In genomic region chr18:3526421-3527354, GRCh38 we compare ENCODE assay signal across 8 cellular contexts.
DNase-seq lines count a peak whose midpoint lies in the region; ATAC-seq, FAIRE-seq and TF ChIP-seq lines count a peak whose summit lies in the region.

No MANE protein-coding gene starts in this region.

- H3K4me3 Mint-ChIP-seq in CD8-positive, alpha-beta memory T cell, result peak overlapping the region; percentile 31 to 90 (median 77)

- intact Hi-C loops in left cardiac atrium (cut with DNase I) (no loop called here), kidney (cut with DNase I) (no loop called here), sigmoid colon (cut with DNase I) (no loop called here)

- H3K27me3 ChIP-seq in CD8-positive, alpha-beta memory T cell (ENCODE audit: insufficient read depth, low read length, poor library complexity, severe bottlenecking), result no peaks in the 10 kb centered on the region
- H3K27me3 ChIP-seq in HUES48 (ENCODE audit: control insufficient read depth, insufficient read depth, low read length) (no peaks in the 10 kb centered on the region), sigmoid colon (no peaks in the 10 kb centered on the region)

- peak overlapping the region; percentile 26 for H3K4me3 ChIP-seq in CD8-positive, alpha-beta memory T cell (ENCODE audit: low read length)
- H3K4me3 ChIP-seq in HUES48 (ENCODE audit: low read depth, low read length) (peak overlapping the region; percentile 0; the same call in 1 of the 2 replicates), kidney (ENCODE audit: low read length in 2 of 2) (no peak overlapping the region), sigmoid colon (no peak overlapping the region)

- DNase-seq in CD8-positive, alpha-beta memory T cell, result no peak
- peak; percentile 64 for DNase-seq in RPMI8226
- no peak for DNase-seq in left cardiac atrium
- DNase-seq in substantia nigra (lab: John Stamatoyannopoulos, UW), result peak in 17 of 49 donors; percentile 1 to 55 (median 12)
- no peak for DNase-seq in kidney
- DNase-seq in sigmoid colon, result no peak

- no peak for FAIRE-seq in kidney (lab: Jason Lieb, UNC)

- no peaks in the 10 kb centered on the region for H3K9me3 ChIP-seq in CD8-positive, alpha-beta memory T cell (ENCODE audit: low read length)
- H3K9me3 ChIP-seq in HUES48 (ENCODE audit: control insufficient read depth, insufficient read depth, low read length), result peaks cover 6% of the 10 kb centered on the region
- no peaks in the 10 kb centered on the region for H3K9me3 ChIP-seq in kidney (ENCODE audit: control insufficient read depth in 1 of 2, low read length in 2 of 2)
- peaks cover 0 to 7% (median 1%) of the 10 kb centered on the region in 4 donors for H3K9me3 ChIP-seq in sigmoid colon

- ATAC-seq in GM19452 (IDR thresholded peaks at IDR 0.05; ENCODE audit: unreplicated experiment) (peak; percentile 49), left cardiac atrium (peak; percentile 38 to 86)

- TF ChIP-seq EP300 in sigmoid colon (IDR thresholded peaks at IDR 0.05), result no peak

- CTCF ChIA-PET in CD8-positive, alpha-beta memory T cell (lab: Charles Lee), result interaction anchor here (1.2 to 1.5 kb wide), 3 partner anchors 9 to 72 kb away, joined by 4 to 6 read pairs (median 4); no protein-coding TSS in a partner anchor

- H3K36me3 Mint-ChIP-seq in CD8-positive, alpha-beta memory T cell, result peaks cover 0 to 6% (median 0%) of the 10 kb centered on the region in 3 donors

- peaks cover 0 to 9% (median 8%) of the 10 kb centered on the region in 5 donors for H3K9me3 Mint-ChIP-seq in CD8-positive, alpha-beta memory T cell

- no peak overlapping the region for H3K27ac ChIP-seq in CD8-positive, alpha-beta memory T cell (ENCODE audit: low read depth, low read length)
- peak overlapping the region; percentile 78 for H3K27ac ChIP-seq in HUES48 (ENCODE audit: low read depth, low read length)
- peak overlapping the region; percentile 64 for H3K27ac ChIP-seq in substantia nigra (ENCODE audit: low read depth, low read length, poor library complexity, severe bottlenecking)
- no peak overlapping the region for H3K27ac ChIP-seq in kidney (ENCODE audit: low read depth in 2 of 2, low read length in 2 of 2)
- no peak overlapping the region for H3K27ac ChIP-seq in sigmoid colon

- POLR2A ChIA-PET in CD8-positive, alpha-beta memory T cell (lab: Charles Lee), result interaction anchor here (0.5 to 1.7 kb wide), 4 partner anchors 68 to 752 kb away, joined by 4 to 5 read pairs (median 5); partner anchors contain the start of gene TGIF1

- H3K4me1 Mint-ChIP-seq in CD8-positive, alpha-beta memory T cell, result peaks cover 16 to 19% (median 19%) of the 10 kb centered on the region in 3 donors

- H3K36me3 ChIP-seq in CD8-positive, alpha-beta memory T cell (ENCODE audit: insufficient read depth, low read length), result no peaks in the 10 kb centered on the region
- H3K36me3 ChIP-seq in HUES48 (ENCODE audit: control insufficient read depth, insufficient read depth, low read length) (no peaks in the 10 kb centered on the region), kidney (ENCODE audit: control insufficient read depth in 1 of 2, insufficient read depth in 2 of 2, low read length in 2 of 2) (no peaks in the 10 kb centered on the region), sigmoid colon (no peaks in the 10 kb centered on the region)

- H3K9ac ChIP-seq in HUES48 (ENCODE audit: low read depth, low read length), result peak overlapping the region; percentile 5
- H3K9ac ChIP-seq in kidney (ENCODE audit: low read length in 2 of 2), result no peak overlapping the region

- TF ChIP-seq POLR2A in sigmoid colon (IDR thresholded peaks at IDR 0.05), result no peak

- TF ChIP-seq CTCF in kidney (IDR thresholded peaks at IDR 0.05; ENCODE audit: borderline replicate concordance, extremely low read depth, insufficient read depth), result no peak
- TF ChIP-seq CTCF in sigmoid colon (IDR thresholded peaks at IDR 0.05), result no peak

- H3K27me3 Mint-ChIP-seq in CD8-positive, alpha-beta memory T cell, result no peaks in the 10 kb centered on the region

- peak overlapping the region in 7 of 8 donors; percentile 26 to 93 (median 73) for H3K27ac Mint-ChIP-seq in CD8-positive, alpha-beta memory T cell

- 31 to 52% methylated on average over 13 of the region's 13 CpGs for WGBS in sigmoid colon, 2 donors

- peaks cover 13% of the 10 kb centered on the region for H3K4me1 ChIP-seq in CD8-positive, alpha-beta memory T cell (ENCODE audit: insufficient read depth, low read length)
- peaks cover 29% of the 10 kb centered on the region for H3K4me1 ChIP-seq in HUES48 (ENCODE audit: control insufficient read depth, insufficient read depth, low read length)
- H3K4me1 ChIP-seq in kidney (ENCODE audit: control insufficient read depth in 1 of 2, insufficient read depth in 1 of 2, low read depth in 1 of 2, low read length in 2 of 2), result no peaks in the 10 kb centered on the region
- no peaks in the 10 kb centered on the region for H3K4me1 ChIP-seq in sigmoid colon

Comparison
In these comparisons a context has a peak if more than half of its experiments do, and no peak if none do; other contexts are left out.
1. H3K27ac ChIP-seq: peak in HUES48 (single experiment) and substantia nigra (single experiment); none in CD8-positive, alpha-beta memory T cell (single experiment), kidney (0 of 2) and sigmoid colon (0 of 4).
2. H3K4me3 ChIP-seq: peak in CD8-positive, alpha-beta memory T cell (single experiment) and HUES48 (single experiment); none in kidney (0 of 2) and sigmoid colon (0 of 4).